In genomic region chr6:18489335-18489734, GRCh38 we compare ENCODE assay signal across 19 cellular contexts.
DNase-seq lines count a peak whose midpoint lies in the region; ATAC-seq, FAIRE-seq and TF ChIP-seq lines count a peak whose summit lies in the region.
"Had no signal": no experiment of that assay in that cellular context is flagged by ENCODE, and none has a peak within 500 bp of the region (broad histone marks: within the 10 kb centered on the region; RNA-seq: fewer than 3 reads in every experiment).

No MANE protein-coding gene starts in this region.

- H3K79me1 ChIP-seq in mesenchymal stem cell (replicated peaks; ENCODE audit: low read length, poor library complexity, severe bottlenecking), result no peaks in the 10 kb centered on the region

- no peak for TF ChIP-seq CTCF in RWPE2 (IDR thresholded peaks at IDR 0.05; ENCODE audit: poor library complexity, severe bottlenecking)
- no peak for TF ChIP-seq CTCF in astrocyte (IDR thresholded peaks at IDR 0.05; ENCODE audit: insufficient read depth, low read depth, low read length)

- H3K27ac ChIP-seq in RWPE2 (ENCODE audit: poor library complexity, severe bottlenecking) (peak overlapping the region; percentile 78), astrocyte (ENCODE audit: low read depth, low read length) (peak overlapping the region; percentile 60), esophagus (ENCODE audit: low read depth in 2 of 2, low read length in 1 of 2) (peak overlapping the region; percentile 40 to 68), mesenchymal stem cell (ENCODE audit: low read length, poor library complexity, severe bottlenecking) (peak overlapping the region; percentile 83), small intestine (ENCODE audit: low read depth in 1 of 2, low read length in 1 of 2) (no peak overlapping the region)

- no peak overlapping the region for H3K4me3 Mint-ChIP-seq in astrocyte (ENCODE audit: unreplicated experiment)
- H3K4me3 Mint-ChIP-seq: CD4-positive, CD25-positive, alpha-beta regulatory T cell; CD8-positive, alpha-beta memory T cell; H9 had no signal

- no peak overlapping the region for H3K14ac ChIP-seq in mesenchymal stem cell (ENCODE audit: low read length in 2 of 2)

- H3K9ac ChIP-seq in astrocyte (ENCODE audit: low read length) (no peak overlapping the region), mesenchymal stem cell (ENCODE audit: low read length) (no peak overlapping the region)

- H3K27me3 Mint-ChIP-seq in astrocyte (ENCODE audit: low read depth, unreplicated experiment), result no peaks in the 10 kb centered on the region

- H3K9me3 ChIP-seq in RWPE2 (ENCODE audit: severe bottlenecking) (no peaks in the 10 kb centered on the region), astrocyte (ENCODE audit: insufficient read depth, low read depth, low read length) (no peaks in the 10 kb centered on the region), esophagus (ENCODE audit: control insufficient read depth in 2 of 2, insufficient read depth in 1 of 2, low read depth in 1 of 2, low read length in 1 of 2) (no peaks in the 10 kb centered on the region), mesenchymal stem cell (ENCODE audit: control insufficient read depth, low read length) (no peaks in the 10 kb centered on the region), small intestine (ENCODE audit: control insufficient read depth, low read depth) (no peaks in the 10 kb centered on the region)
- H3K9me3 ChIP-seq: BE2C had no signal

- H3K4me2 ChIP-seq in astrocyte (ENCODE audit: low read length) (no peak overlapping the region), mesenchymal stem cell (ENCODE audit: low read length, poor library complexity, severe bottlenecking) (no peak overlapping the region)

- no peak overlapping the region for H3K4me3 ChIP-seq in RWPE2 (ENCODE audit: severe bottlenecking)
- no peak overlapping the region for H3K4me3 ChIP-seq in astrocyte (ENCODE audit: insufficient read depth, low read depth, low read length)
- H3K4me3 ChIP-seq in esophagus (ENCODE audit: low read depth in 1 of 2, low read length in 2 of 2), result no peak overlapping the region
- no peak overlapping the region for H3K4me3 ChIP-seq in mesenchymal stem cell (ENCODE audit: insufficient read depth in 1 of 2, low read depth in 1 of 2, low read length in 2 of 2)
- H3K4me3 ChIP-seq in small intestine (ENCODE audit: low read depth in 1 of 2, low read length in 2 of 2), result no peak overlapping the region

- H3K23ac ChIP-seq in mesenchymal stem cell (ENCODE audit: low read length in 2 of 2), result no peak overlapping the region

- H3K4ac ChIP-seq in mesenchymal stem cell (ENCODE audit: low read depth in 1 of 2, low read length in 2 of 2), result no peak overlapping the region

- FAIRE-seq in astrocyte (lab: Jason Lieb, UNC) (no peak), small intestine (lab: Jason Lieb, UNC) (no peak)
- FAIRE-seq: GM12891, GM19239, H1 had no signal

- 73 to 90% methylated on average over 4 of the region's 4 CpGs for WGBS in esophagus, 2 donors
- WGBS in mesenchymal stem cell, result 88% methylated on average over 3 of the region's 4 CpGs
- WGBS in small intestine, 3 donors, result 79 to 87% (median 85%) methylated on average over 4 of the region's 4 CpGs

- no peak overlapping the region for H4K91ac ChIP-seq in mesenchymal stem cell (ENCODE audit: low read length)

- no peak overlapping the region for H4K8ac ChIP-seq in mesenchymal stem cell (ENCODE audit: low read length)

- H2BK5ac ChIP-seq in mesenchymal stem cell (ENCODE audit: low read depth, low read length, poor library complexity, severe bottlenecking), result no peak overlapping the region

- H3K4me1 ChIP-seq in RWPE2 (ENCODE audit: insufficient read depth, poor library complexity, severe bottlenecking) (peaks cover 18% of the 10 kb centered on the region), astrocyte (ENCODE audit: insufficient read depth, low read length) (peaks cover 16% of the 10 kb centered on the region), esophagus (ENCODE audit: control insufficient read depth in 2 of 2, insufficient read depth in 2 of 2, low read length in 1 of 2) (peaks cover 3 to 4% of the 10 kb centered on the region in 2 donors), mesenchymal stem cell (ENCODE audit: control insufficient read depth, insufficient read depth, low read depth, low read length) (peaks cover 2% of the 10 kb centered on the region), small intestine (ENCODE audit: control insufficient read depth in 2 of 2, insufficient read depth in 1 of 2, low read depth in 1 of 2, low read length in 1 of 2) (no peaks in the 10 kb centered on the region)
- H3K4me1 ChIP-seq: BE2C had no signal

- no peaks in the 10 kb centered on the region for H3K79me2 ChIP-seq in astrocyte (ENCODE audit: insufficient read depth, low read length)

- no peaks in the 10 kb centered on the region for H3K36me3 Mint-ChIP-seq in astrocyte (ENCODE audit: low read depth, unreplicated experiment)
- H3K36me3 Mint-ChIP-seq: CD4-positive, CD25-positive, alpha-beta regulatory T cell; CD8-positive, alpha-beta memory T cell had no signal

- H3K27ac Mint-ChIP-seq in astrocyte (ENCODE audit: unreplicated experiment), result no peak overlapping the region
- H3K27ac Mint-ChIP-seq: CD4-positive, CD25-positive, alpha-beta regulatory T cell; CD8-positive, alpha-beta memory T cell; H9 had no signal

- no peaks in the 10 kb centered on the region for H3K27me3 ChIP-seq in RWPE2 (ENCODE audit: insufficient read depth, poor library complexity, severe bottlenecking)
- H3K27me3 ChIP-seq in astrocyte (ENCODE audit: insufficient read depth, low read length), result no peaks in the 10 kb centered on the region
- no peaks in the 10 kb centered on the region for H3K27me3 ChIP-seq in esophagus (ENCODE audit: control insufficient read depth in 1 of 2, insufficient read depth in 2 of 2, low read length in 2 of 2)
- no peaks in the 10 kb centered on the region for H3K27me3 ChIP-seq in mesenchymal stem cell (ENCODE audit: control insufficient read depth in 1 of 2, insufficient read depth in 1 of 2, low read length in 2 of 2)
- H3K27me3 ChIP-seq in small intestine (ENCODE audit: control insufficient read depth in 2 of 2, insufficient read depth in 2 of 2, low read length in 2 of 2), result peaks cover 0 to 4% of the 10 kb centered on the region in 2 donors
- H3K27me3 ChIP-seq: BE2C had no signal

- H4K20me1 ChIP-seq in astrocyte (ENCODE audit: insufficient read depth, low read length), result no peaks in the 10 kb centered on the region

- H2AFZ ChIP-seq in astrocyte (ENCODE audit: low read depth, low read length), result no peak overlapping the region
- no peak overlapping the region for H2AFZ ChIP-seq in mesenchymal stem cell (ENCODE audit: low read depth, low read length)

- peaks cover 17% of the 10 kb centered on the region for H3K4me1 Mint-ChIP-seq in astrocyte (ENCODE audit: low read depth, unreplicated experiment)
- H3K4me1 Mint-ChIP-seq: CD8-positive, alpha-beta memory T cell had no signal

- H3K36me3 ChIP-seq in RWPE2 (ENCODE audit: low read depth), result no peaks in the 10 kb centered on the region
- H3K36me3 ChIP-seq in astrocyte (ENCODE audit: insufficient read depth, low read length), result no peaks in the 10 kb centered on the region
- H3K36me3 ChIP-seq in esophagus (ENCODE audit: control insufficient read depth in 2 of 2, insufficient read depth in 2 of 2, low read length in 1 of 2), result no peaks in the 10 kb centered on the region
- H3K36me3 ChIP-seq in mesenchymal stem cell (ENCODE audit: control insufficient read depth in 1 of 2, insufficient read depth in 2 of 2, low read depth in 1 of 2, low read length in 2 of 2), result no peaks in the 10 kb centered on the region
- H3K36me3 ChIP-seq in small intestine (ENCODE audit: control insufficient read depth in 2 of 2, insufficient read depth in 2 of 2, low read length in 2 of 2), result no peaks in the 10 kb centered on the region
- H3K36me3 ChIP-seq: BE2C had no signal

- H2BK15ac ChIP-seq in mesenchymal stem cell (ENCODE audit: low read depth, poor library complexity, severe bottlenecking), result no peak overlapping the region

- no peaks in the 10 kb centered on the region for H3K9me3 Mint-ChIP-seq in astrocyte (ENCODE audit: unreplicated experiment)
- H3K9me3 Mint-ChIP-seq: CD8-positive, alpha-beta memory T cell; H9 had no signal

- no peak overlapping the region for H3K18ac ChIP-seq in mesenchymal stem cell (ENCODE audit: low read depth in 1 of 2, low read length in 2 of 2)

- H2BK12ac ChIP-seq in mesenchymal stem cell (ENCODE audit: low read length in 2 of 2), result no peak overlapping the region

- no peak overlapping the region for H2BK120ac ChIP-seq in mesenchymal stem cell (ENCODE audit: low read depth, low read length)

- DNase-seq in RWPE2 (ENCODE audit: low spot score), result no peak
- no peak for DNase-seq in astrocyte (ENCODE audit: low read depth)
- no peak for DNase-seq in mesenchymal stem cell
- DNase-seq in activated naive CD4-positive, alpha-beta T cell (lab: John Stamatoyannopoulos, UW), result no peak
- no peak for DNase-seq in small intestine
- DNase-seq in NCI-H446 treated with DMSO at 0.1 percent for 48 hours (lab: John Stamatoyannopoulos, UW), result no peak
- DNase-seq: BE2C; C1 segment of cervical spinal cord; CD4-positive, CD25-positive, alpha-beta regulatory T cell; CD8-positive, alpha-beta memory T cell; COR-L47; DMS 273 treated with DMSO at 0.1 percent for 48 hours; DND-41; H9 had no signal

- ATAC-seq in RWPE2 (ENCODE audit: low read depth) (no peak), HG03159 (IDR thresholded peaks at IDR 0.05; ENCODE audit: unreplicated experiment) (no peak)

- H2AK5ac ChIP-seq in mesenchymal stem cell (ENCODE audit: low read length, severe bottlenecking), result no peak overlapping the region

Comparison
In these comparisons a context has a peak if more than half of its experiments do, and no peak if none do; other contexts are left out.
1. H3K27ac ChIP-seq: peak in RWPE2 (single experiment), astrocyte (single experiment), esophagus (2 of 2) and mesenchymal stem cell (single experiment); none in small intestine (0 of 2).